ENCODE assay signal across 1 cellular context in the genomic region with DNA sequence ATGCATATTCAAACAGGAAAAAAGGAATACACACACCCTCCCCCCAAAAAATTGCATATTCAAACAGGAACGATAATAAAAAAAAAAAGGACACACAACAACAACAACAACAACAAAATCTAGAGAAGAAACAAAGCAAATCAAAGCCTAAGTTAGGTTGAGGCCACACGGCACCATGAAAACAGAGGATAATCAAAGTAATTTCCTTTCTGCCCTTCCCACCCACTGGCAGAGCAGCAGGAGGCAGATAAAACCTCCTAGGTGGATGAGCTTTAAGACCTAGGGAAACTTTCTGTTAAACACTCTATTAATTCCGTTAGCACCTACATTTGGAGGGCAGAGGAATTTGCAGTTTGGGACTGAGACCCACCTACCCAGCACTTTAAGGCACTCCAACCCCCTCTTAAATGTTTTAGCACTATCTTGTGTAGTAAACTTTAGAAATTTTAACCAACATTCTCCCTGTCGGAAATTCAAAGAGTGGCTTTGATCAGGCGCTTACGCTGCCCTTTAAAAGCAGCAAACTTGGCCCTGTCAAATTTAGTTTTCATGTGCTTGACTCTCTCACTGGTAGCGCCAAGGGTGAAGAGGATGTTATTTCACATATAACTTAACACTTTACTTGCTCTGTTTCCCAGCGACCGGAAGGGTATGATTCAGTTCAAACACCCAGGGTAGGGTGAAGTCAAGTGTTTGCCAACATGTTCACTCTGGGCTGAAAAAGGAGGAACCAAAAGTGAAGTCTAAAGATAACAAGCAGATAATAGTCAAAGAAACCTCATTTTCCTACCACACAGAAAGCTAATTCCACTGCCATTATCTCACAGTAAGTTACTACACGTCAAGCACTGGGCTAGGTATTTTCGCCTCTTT.
A peak's percentile ranks its signal among the peaks of the same experiment; 100 is the strongest.
TF ChIP-seq lines count a peak whose summit lies in the region.

No MANE protein-coding gene starts in this region.

TF ChIP-seq in HEK293, 187 proteins besides CTCF, POLR2A, EP300 and RAD21 (continued from another document):
- no peak for TF ChIP-seq ZNF221 (tag by site-specific recombination; IDR thresholded peaks at IDR 0.05; ENCODE audit: borderline replicate concordance)
- TF ChIP-seq ZNF169 (tag by site-specific recombination; IDR thresholded peaks at IDR 0.05), result no peak
- peak; percentile 63; the same call in 1 of the 2 replicates for TF ChIP-seq TCF7L2 (IDR thresholded peaks at IDR 0.05; ENCODE audit: borderline replicate concordance, low read depth, low read length)
- peak; percentile 84 for TF ChIP-seq GLIS1 (tag by site-specific recombination; IDR thresholded peaks at IDR 0.05)
- no peak for TF ChIP-seq ZNF416 (tag by site-specific recombination; IDR thresholded peaks at IDR 0.05)
- peak; percentile 92 for TF ChIP-seq ZIC2 (tag by site-specific recombination; IDR thresholded peaks at IDR 0.05)
- TF ChIP-seq, protein P1, sequence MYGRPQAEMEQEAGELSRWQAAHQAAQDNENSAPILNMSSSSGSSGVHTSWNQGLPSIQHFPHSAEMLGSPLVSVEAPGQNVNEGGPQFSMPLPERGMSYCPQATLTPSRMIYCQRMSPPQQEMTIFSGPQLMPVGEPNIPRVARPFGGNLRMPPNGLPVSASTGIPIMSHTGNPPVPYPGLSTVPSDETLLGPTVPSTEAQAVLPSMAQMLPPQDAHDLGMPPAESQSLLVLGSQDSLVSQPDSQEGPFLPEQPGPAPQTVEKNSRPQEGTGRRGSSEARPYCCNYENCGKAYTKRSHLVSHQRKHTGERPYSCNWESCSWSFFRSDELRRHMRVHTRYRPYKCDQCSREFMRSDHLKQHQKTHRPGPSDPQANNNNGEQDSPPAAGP (tag by site-specific recombination; IDR thresholded peaks at IDR 0.05), result no peak
- no peak for TF ChIP-seq BCL11B (tag by site-specific recombination; IDR thresholded peaks at IDR 0.05; ENCODE audit: low read depth)
- TF ChIP-seq ZNF211 (tag by site-specific recombination; IDR thresholded peaks at IDR 0.05; ENCODE audit: low read depth), result no peak
- TF ChIP-seq ZNF664 (tag by site-specific recombination; IDR thresholded peaks at IDR 0.05), result 0 out of 2 replicates have a peak, but pooled peaks have one; percentile 7
- TF ChIP-seq, protein P2, sequence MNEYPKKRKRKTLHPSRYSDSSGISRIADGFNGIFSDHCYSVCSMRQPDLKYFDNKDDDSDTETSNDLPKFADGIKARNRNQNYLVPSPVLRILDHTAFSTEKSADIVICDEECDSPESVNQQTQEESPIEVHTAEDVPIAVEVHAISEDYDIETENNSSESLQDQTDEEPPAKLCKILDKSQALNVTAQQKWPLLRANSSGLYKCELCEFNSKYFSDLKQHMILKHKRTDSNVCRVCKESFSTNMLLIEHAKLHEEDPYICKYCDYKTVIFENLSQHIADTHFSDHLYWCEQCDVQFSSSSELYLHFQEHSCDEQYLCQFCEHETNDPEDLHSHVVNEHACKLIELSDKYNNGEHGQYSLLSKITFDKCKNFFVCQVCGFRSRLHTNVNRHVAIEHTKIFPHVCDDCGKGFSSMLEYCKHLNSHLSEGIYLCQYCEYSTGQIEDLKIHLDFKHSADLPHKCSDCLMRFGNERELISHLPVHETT (tag by site-specific recombination; IDR thresholded peaks at IDR 0.05), result peak; percentile 25; the same call in 1 of the 2 replicates
- TF ChIP-seq ZNF354C (tag by site-specific recombination; IDR thresholded peaks at IDR 0.05; ENCODE audit: borderline replicate concordance, low read depth), result no peak
- TF ChIP-seq, protein P3, sequence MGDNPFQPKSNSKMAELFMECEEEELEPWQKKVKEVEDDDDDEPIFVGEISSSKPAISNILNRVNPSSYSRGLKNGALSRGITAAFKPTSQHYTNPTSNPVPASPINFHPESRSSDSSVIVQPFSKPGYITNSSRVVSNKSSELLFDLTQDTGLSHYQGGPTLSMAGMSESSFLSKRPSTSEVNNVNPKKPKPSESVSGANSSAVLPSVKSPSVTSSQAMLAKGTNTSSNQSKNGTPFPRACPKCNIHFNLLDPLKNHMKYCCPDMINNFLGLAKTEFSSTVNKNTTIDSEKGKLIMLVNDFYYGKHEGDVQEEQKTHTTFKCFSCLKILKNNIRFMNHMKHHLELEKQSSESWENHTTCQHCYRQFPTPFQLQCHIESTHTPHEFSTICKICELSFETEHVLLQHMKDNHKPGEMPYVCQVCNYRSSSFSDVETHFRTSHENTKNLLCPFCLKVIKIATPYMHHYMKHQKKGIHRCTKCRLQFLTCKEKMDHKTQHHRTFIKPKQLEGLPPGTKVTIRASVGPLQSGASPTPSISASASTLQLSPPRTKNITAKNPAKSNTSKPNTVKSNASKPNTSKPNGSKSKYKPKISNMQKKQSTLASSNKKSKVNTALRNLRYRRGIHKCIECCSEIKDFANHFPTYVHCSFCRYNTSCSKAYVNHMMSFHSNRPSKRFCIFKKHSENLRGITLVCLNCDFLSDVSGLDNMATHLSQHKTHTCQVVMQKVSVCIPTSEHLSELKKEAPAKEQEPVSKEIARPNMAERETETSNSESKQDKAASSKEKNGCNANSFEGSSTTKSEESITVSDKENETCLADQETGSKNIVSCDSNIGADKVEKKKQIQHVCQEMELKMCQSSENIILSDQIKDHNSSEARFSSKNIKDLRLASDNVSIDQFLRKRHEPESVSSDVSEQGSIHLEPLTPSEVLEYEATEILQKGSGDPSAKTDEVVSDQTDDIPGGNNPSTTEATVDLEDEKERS (tag by site-specific recombination; IDR thresholded peaks at IDR 0.05), result no peak
- peak; percentile 44 for TF ChIP-seq ZBTB20 (tag by site-specific recombination; IDR thresholded peaks at IDR 0.05)
- no peak for TF ChIP-seq SCRT1 (tag by site-specific recombination; IDR thresholded peaks at IDR 0.05; ENCODE audit: borderline replicate concordance)
- TF ChIP-seq, protein P4, sequence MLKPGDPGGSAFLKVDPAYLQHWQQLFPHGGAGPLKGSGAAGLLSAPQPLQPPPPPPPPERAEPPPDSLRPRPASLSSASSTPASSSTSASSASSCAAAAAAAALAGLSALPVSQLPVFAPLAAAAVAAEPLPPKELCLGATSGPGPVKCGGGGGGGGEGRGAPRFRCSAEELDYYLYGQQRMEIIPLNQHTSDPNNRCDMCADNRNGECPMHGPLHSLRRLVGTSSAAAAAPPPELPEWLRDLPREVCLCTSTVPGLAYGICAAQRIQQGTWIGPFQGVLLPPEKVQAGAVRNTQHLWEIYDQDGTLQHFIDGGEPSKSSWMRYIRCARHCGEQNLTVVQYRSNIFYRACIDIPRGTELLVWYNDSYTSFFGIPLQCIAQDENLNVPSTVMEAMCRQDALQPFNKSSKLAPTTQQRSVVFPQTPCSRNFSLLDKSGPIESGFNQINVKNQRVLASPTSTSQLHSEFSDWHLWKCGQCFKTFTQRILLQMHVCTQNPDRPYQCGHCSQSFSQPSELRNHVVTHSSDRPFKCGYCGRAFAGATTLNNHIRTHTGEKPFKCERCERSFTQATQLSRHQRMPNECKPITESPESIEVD (tag by site-specific recombination; IDR thresholded peaks at IDR 0.05), result peak; percentile 68
- peak; percentile 86 for TF ChIP-seq WT1 (tag by site-specific recombination; IDR thresholded peaks at IDR 0.05)
- no peak for TF ChIP-seq ZNF157 (tag by site-specific recombination; IDR thresholded peaks at IDR 0.05)
- TF ChIP-seq, protein P5, sequence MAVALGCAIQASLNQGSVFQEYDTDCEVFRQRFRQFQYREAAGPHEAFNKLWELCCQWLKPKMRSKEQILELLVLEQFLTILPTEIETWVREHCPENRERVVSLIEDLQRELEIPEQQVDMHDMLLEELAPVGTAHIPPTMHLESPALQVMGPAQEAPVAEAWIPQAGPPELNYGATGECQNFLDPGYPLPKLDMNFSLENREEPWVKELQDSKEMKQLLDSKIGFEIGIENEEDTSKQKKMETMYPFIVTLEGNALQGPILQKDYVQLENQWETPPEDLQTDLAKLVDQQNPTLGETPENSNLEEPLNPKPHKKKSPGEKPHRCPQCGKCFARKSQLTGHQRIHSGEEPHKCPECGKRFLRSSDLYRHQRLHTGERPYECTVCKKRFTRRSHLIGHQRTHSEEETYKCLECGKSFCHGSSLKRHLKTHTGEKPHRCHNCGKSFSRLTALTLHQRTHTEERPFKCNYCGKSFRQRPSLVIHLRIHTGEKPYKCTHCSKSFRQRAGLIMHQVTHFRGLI (tag by site-specific recombination; IDR thresholded peaks at IDR 0.05), result no peak
- peak; percentile 66 for TF ChIP-seq EGR2 (tag by site-specific recombination; IDR thresholded peaks at IDR 0.05; ENCODE audit: low read depth)
- TF ChIP-seq ZNF777 (tag by site-specific recombination; IDR thresholded peaks at IDR 0.05; ENCODE audit: borderline replicate concordance), result no peak
- TF ChIP-seq IKZF3 (tag by site-specific recombination; IDR thresholded peaks at IDR 0.05), result 0 out of 2 replicates have a peak, but pooled peaks have one; percentile 10
- TF ChIP-seq ZNF76 (tag by site-specific recombination; IDR thresholded peaks at IDR 0.05; ENCODE audit: borderline replicate concordance, low read depth), result no peak
- TF ChIP-seq, protein P6, sequence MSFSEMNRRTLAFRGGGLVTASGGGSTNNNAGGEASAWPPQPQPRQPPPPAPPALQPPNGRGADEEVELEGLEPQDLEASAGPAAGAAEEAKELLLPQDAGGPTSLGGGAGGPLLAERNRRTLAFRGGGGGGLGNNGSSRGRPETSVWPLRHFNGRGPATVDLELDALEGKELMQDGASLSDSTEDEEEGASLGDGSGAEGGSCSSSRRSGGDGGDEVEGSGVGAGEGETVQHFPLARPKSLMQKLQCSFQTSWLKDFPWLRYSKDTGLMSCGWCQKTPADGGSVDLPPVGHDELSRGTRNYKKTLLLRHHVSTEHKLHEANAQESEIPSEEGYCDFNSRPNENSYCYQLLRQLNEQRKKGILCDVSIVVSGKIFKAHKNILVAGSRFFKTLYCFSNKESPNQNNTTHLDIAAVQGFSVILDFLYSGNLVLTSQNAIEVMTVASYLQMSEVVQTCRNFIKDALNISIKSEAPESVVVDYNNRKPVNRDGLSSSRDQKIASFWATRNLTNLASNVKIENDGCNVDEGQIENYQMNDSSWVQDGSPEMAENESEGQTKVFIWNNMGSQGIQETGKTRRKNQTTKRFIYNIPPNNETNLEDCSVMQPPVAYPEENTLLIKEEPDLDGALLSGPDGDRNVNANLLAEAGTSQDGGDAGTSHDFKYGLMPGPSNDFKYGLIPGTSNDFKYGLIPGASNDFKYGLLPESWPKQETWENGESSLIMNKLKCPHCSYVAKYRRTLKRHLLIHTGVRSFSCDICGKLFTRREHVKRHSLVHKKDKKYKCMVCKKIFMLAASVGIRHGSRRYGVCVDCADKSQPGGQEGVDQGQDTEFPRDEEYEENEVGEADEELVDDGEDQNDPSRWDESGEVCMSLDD (tag by site-specific recombination; IDR thresholded peaks at IDR 0.05), result no peak
- peak; percentile 12; the same call in 1 of the 2 replicates for TF ChIP-seq ZNF10 (tag by site-specific recombination; IDR thresholded peaks at IDR 0.05)
- TF ChIP-seq OVOL3 (tag by site-specific recombination; IDR thresholded peaks at IDR 0.05), result no peak
- TF ChIP-seq SP7 (tag by site-specific recombination; IDR thresholded peaks at IDR 0.05), result 0 out of 2 replicates have a peak, but pooled peaks have one; percentile 6
- TF ChIP-seq ZNF24 (tag by site-specific recombination; IDR thresholded peaks at IDR 0.05), result no peak
- no peak for TF ChIP-seq SETDB1 (IDR thresholded peaks at IDR 0.05; ENCODE audit: insufficient read length, low read length)
